8 cellular contexts compared by ENCODE assay signal in the genomic region with DNA sequence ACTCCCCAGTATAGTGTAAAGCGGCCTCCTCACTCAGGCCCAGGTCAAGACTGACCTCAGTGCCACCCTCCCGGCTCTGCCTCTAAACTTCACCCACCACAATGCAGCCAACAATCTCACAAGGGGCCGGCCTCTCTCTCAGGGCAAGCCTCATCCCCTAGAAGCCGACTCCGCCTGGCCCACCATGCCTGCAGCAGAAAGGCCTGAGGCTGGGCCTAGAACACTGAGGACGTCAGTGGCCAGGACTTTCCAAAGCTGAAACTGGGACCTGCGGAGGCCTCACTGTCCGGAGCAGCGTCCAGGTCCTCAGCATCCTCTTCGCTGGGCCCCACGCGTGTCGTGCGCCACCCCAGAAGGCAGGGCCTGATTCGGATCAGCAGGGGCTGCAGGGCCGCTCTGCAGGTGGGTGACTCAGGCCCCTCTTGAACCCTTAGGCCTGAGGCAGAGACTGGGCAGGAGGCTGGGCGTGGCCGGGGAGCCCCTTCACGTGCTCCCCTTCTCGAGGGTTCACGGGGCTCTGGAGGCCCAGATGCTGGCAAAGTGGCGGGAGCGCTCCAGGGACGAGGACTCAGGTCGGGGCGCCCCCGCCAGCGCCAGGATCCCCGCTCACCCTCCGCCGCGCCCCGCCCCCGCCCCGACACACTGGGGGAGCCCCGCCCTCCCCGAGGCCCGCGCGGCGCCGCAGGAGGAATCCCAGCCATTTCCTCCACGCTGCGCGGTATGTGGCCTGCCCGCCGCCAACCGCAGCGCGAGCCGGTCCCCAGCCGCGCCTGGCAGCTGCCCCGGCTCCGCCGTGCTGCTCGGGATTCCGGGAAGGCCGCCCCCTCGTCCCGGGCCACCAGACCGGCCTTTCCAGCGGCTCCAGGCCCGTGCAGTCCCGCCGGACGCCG. TPM values are rescaled to one million over a fixed set of nuclear protein-coding genes. Genes with fewer than 3 reads are reported as not detected.
DNase-seq lines count a peak whose midpoint lies in the region; ATAC-seq and TF ChIP-seq lines count a peak whose summit lies in the region.

No MANE protein-coding gene starts in this region.

- no peak for ATAC-seq in GM19035 (IDR thresholded peaks at IDR 0.05; ENCODE audit: unreplicated experiment)

- no peaks in the 10 kb centered on the region for H3K9me3 ChIP-seq in adrenal gland (replicated peaks in 1 of 3)

- no peak for TF ChIP-seq CTCF in AG10803 (conservative IDR thresholded peaks at IDR 0.05; ENCODE audit: low read length)
- no peak for TF ChIP-seq CTCF in adrenal gland (IDR thresholded peaks at IDR 0.05)

- 27 to 100% (median 50%) methylated on average over 5 to 65 of the region's 68 CpGs for WGBS in adrenal gland, 4 donors

- no peaks in the 10 kb centered on the region for H3K27me3 ChIP-seq in adrenal gland

- H3K27ac ChIP-seq in adrenal gland, result peak overlapping the region in 4 of 5 donors; percentile 59 to 90 (median 76)
- peak overlapping the region in 20 of 21 experiments; percentile 67 to 95 (median 84) for H3K27ac ChIP-seq in skin epidermis

- intact Hi-C loops in adrenal gland (cut with DNase I), result loop anchor here in 1 of 2 donors (10.0 kb wide), 1 partner anchor 74 kb away; no protein-coding TSS in a partner anchor

- peaks cover 19 to 37% of the 10 kb centered on the region in 2 donors for H3K4me1 ChIP-seq in adrenal gland (replicated peaks in 1 of 2)

- peak in 1 of 2 donors; percentile 35 for TF ChIP-seq POLR2A in adrenal gland (IDR thresholded peaks at IDR 0.05)

- DNase-seq in AG10803 (ENCODE audit: low read depth) (peak; percentile 85), RPMI7951 (ENCODE audit: low read depth) (peak; percentile 46), adrenal gland (peak; percentile 54 to 71 (median 65)), hepatic stellate cell (ENCODE audit: low spot score) (peak; percentile 75), NCI-H1930 (lab: John Stamatoyannopoulos, UW) (no peak), superior temporal gyrus (ENCODE audit: extremely low spot score) (no peak)

- no peaks in the 10 kb centered on the region for H3K36me3 ChIP-seq in adrenal gland (replicated peaks in 1 of 2)

- H3K4me3 ChIP-seq in AG10803 (ENCODE audit: low read length), result no peak overlapping the region
- peak overlapping the region in 1 of 4 donors; percentile 54 for H3K4me3 ChIP-seq in adrenal gland
- H3K4me3 ChIP-seq in skin epidermis, result peak overlapping the region; percentile 21 to 43 (median 31)

RNA-seq across cellular contexts. Expression of gene PKDCC, which starts 53.1 kb away (rescaled TPM):
- 1.7 and 1.8 TPM in 2 replicates for total RNA-seq in RPMI7951 (2014; rRNA removed; shearing (Covaris generic))
- total RNA-seq in adrenal gland, result 10 to 100 TPM; 29.7 to 74.7 (median 46.9) TPM
- 100 to 1,000 TPM in 1 of 3 donors, 10 to 100 TPM in 2; 47.5 to 170 (median 90.4) TPM for polyA plus RNA-seq in adrenal gland

Comparison
In these comparisons a context has a peak if more than half of its experiments do, and no peak if none do; other contexts are left out.
1. DNase-seq: peak in AG10803 (single experiment), RPMI7951 (single experiment), adrenal gland (7 of 7) and hepatic stellate cell (single experiment); none in NCI-H1930 (0 of 2) and superior temporal gyrus (single experiment).
2. RNA of gene PKDCC, which starts 53.1 kb away (total RNA-seq): 29.7 to 74.7 TPM in adrenal gland; 1.7 to 1.8 TPM in RPMI7951; every median in the first group is over 10 times any median in the second.